ENCODE assay signal across 1 cellular context in the genomic region with DNA sequence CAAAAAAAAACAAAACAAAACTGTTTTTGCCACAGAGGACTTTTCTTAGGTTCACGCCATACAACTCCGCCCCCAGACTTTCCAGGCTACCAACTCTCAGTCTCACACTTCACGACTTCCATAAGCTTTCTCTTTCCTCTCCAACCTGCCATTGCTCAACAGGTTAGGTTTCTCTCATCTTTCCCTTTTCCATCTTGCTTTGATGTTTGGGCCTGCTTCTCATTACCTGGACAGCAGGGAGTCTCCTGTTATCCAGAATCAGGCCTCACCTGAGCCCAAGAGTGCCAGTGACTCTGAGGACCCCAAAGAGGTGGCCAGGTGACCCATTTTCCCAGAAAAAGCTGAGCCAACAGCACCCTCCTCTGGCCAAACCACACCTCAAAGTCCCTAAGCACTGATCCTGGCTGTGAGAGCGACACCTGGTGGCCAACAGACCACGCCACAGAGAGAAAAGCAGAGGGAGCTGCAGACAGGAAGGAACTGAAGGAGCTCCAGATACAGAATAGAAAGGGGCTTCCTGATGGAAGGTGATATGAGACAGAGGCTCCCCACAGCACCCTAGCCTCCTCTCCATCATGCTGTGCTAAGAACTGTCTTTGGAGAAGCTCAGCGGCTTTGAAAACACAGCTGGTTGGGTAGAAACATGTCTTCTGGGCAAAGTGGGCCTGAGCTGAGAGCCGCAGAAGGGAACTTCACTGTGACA.
A peak's percentile ranks its signal among the peaks of the same experiment; 100 is the strongest.
TF ChIP-seq lines count a peak whose summit lies in the region.

No MANE protein-coding gene starts in this region.

TF ChIP-seq in K562, 482 proteins besides CTCF, POLR2A, EP300 and RAD21 (continued from another document and continues in another):
- TF ChIP-seq, protein P1, sequence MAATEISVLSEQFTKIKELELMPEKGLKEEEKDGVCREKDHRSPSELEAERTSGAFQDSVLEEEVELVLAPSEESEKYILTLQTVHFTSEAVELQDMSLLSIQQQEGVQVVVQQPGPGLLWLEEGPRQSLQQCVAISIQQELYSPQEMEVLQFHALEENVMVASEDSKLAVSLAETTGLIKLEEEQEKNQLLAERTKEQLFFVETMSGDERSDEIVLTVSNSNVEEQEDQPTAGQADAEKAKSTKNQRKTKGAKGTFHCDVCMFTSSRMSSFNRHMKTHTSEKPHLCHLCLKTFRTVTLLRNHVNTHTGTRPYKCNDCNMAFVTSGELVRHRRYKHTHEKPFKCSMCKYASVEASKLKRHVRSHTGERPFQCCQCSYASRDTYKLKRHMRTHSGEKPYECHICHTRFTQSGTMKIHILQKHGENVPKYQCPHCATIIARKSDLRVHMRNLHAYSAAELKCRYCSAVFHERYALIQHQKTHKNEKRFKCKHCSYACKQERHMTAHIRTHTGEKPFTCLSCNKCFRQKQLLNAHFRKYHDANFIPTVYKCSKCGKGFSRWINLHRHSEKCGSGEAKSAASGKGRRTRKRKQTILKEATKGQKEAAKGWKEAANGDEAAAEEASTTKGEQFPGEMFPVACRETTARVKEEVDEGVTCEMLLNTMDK (IDR thresholded peaks at IDR 0.05; ENCODE audit: borderline replicate concordance, insufficient read depth, low read depth, low read length, poor library complexity, severe bottlenecking): peak; percentile 55
- TF ChIP-seq MED1 (CRISPR knock-in tag; IDR thresholded peaks at IDR 0.05; ENCODE audit: borderline replicate concordance): no peak
- TF ChIP-seq ZNF316 (IDR thresholded peaks at IDR 0.05): no peak
- no peak for TF ChIP-seq KLF13 (tag; IDR thresholded peaks at IDR 0.05; ENCODE audit: borderline replicate concordance, low read depth)
- TF ChIP-seq PRPF4 (IDR thresholded peaks at IDR 0.05; ENCODE audit: insufficient read depth, low read depth, low read length, poor library complexity, severe bottlenecking): no peak
- no peak for TF ChIP-seq SMARCB1 (IDR thresholded peaks at IDR 0.05; ENCODE audit: insufficient read length, low read depth)
- TF ChIP-seq TFAM (CRISPR knock-in tag; conservative IDR thresholded peaks at IDR 0.05): no peak
- TF ChIP-seq, protein P2, sequence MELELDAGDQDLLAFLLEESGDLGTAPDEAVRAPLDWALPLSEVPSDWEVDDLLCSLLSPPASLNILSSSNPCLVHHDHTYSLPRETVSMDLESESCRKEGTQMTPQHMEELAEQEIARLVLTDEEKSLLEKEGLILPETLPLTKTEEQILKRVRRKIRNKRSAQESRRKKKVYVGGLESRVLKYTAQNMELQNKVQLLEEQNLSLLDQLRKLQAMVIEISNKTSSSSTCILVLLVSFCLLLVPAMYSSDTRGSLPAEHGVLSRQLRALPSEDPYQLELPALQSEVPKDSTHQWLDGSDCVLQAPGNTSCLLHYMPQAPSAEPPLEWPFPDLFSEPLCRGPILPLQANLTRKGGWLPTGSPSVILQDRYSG (tag; conservative IDR thresholded peaks at IDR 0.05; ENCODE audit: low read depth): no peak
- TF ChIP-seq, protein P3, sequence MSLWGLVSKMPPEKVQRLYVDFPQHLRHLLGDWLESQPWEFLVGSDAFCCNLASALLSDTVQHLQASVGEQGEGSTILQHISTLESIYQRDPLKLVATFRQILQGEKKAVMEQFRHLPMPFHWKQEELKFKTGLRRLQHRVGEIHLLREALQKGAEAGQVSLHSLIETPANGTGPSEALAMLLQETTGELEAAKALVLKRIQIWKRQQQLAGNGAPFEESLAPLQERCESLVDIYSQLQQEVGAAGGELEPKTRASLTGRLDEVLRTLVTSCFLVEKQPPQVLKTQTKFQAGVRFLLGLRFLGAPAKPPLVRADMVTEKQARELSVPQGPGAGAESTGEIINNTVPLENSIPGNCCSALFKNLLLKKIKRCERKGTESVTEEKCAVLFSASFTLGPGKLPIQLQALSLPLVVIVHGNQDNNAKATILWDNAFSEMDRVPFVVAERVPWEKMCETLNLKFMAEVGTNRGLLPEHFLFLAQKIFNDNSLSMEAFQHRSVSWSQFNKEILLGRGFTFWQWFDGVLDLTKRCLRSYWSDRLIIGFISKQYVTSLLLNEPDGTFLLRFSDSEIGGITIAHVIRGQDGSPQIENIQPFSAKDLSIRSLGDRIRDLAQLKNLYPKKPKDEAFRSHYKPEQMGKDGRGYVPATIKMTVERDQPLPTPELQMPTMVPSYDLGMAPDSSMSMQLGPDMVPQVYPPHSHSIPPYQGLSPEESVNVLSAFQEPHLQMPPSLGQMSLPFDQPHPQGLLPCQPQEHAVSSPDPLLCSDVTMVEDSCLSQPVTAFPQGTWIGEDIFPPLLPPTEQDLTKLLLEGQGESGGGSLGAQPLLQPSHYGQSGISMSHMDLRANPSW (CRISPR knock-in tag; IDR thresholded peaks at IDR 0.05): no peak
- TF ChIP-seq FOXJ2 (tag; IDR thresholded peaks at IDR 0.05): no peak
- no peak for TF ChIP-seq HMGN3 (IDR thresholded peaks at IDR 0.05; ENCODE audit: borderline replicate concordance, extremely low read depth, insufficient read length, low read depth, low read length)
- TF ChIP-seq, protein P4, sequence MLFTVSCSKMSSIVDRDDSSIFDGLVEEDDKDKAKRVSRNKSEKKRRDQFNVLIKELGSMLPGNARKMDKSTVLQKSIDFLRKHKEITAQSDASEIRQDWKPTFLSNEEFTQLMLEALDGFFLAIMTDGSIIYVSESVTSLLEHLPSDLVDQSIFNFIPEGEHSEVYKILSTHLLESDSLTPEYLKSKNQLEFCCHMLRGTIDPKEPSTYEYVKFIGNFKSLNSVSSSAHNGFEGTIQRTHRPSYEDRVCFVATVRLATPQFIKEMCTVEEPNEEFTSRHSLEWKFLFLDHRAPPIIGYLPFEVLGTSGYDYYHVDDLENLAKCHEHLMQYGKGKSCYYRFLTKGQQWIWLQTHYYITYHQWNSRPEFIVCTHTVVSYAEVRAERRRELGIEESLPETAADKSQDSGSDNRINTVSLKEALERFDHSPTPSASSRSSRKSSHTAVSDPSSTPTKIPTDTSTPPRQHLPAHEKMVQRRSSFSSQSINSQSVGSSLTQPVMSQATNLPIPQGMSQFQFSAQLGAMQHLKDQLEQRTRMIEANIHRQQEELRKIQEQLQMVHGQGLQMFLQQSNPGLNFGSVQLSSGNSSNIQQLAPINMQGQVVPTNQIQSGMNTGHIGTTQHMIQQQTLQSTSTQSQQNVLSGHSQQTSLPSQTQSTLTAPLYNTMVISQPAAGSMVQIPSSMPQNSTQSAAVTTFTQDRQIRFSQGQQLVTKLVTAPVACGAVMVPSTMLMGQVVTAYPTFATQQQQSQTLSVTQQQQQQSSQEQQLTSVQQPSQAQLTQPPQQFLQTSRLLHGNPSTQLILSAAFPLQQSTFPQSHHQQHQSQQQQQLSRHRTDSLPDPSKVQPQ (CRISPR knock-in tag; IDR thresholded peaks at IDR 0.05; ENCODE audit: borderline replicate concordance): no peak
- TF ChIP-seq KLF1 (tag; IDR thresholded peaks at IDR 0.05): no peak
- TF ChIP-seq ZNF232 (CRISPR knock-in tag; IDR thresholded peaks at IDR 0.05): no peak
- no peak for TF ChIP-seq TCF7L2 (IDR thresholded peaks at IDR 0.05; ENCODE audit: low read depth, low read length)
- TF ChIP-seq, protein P5, sequence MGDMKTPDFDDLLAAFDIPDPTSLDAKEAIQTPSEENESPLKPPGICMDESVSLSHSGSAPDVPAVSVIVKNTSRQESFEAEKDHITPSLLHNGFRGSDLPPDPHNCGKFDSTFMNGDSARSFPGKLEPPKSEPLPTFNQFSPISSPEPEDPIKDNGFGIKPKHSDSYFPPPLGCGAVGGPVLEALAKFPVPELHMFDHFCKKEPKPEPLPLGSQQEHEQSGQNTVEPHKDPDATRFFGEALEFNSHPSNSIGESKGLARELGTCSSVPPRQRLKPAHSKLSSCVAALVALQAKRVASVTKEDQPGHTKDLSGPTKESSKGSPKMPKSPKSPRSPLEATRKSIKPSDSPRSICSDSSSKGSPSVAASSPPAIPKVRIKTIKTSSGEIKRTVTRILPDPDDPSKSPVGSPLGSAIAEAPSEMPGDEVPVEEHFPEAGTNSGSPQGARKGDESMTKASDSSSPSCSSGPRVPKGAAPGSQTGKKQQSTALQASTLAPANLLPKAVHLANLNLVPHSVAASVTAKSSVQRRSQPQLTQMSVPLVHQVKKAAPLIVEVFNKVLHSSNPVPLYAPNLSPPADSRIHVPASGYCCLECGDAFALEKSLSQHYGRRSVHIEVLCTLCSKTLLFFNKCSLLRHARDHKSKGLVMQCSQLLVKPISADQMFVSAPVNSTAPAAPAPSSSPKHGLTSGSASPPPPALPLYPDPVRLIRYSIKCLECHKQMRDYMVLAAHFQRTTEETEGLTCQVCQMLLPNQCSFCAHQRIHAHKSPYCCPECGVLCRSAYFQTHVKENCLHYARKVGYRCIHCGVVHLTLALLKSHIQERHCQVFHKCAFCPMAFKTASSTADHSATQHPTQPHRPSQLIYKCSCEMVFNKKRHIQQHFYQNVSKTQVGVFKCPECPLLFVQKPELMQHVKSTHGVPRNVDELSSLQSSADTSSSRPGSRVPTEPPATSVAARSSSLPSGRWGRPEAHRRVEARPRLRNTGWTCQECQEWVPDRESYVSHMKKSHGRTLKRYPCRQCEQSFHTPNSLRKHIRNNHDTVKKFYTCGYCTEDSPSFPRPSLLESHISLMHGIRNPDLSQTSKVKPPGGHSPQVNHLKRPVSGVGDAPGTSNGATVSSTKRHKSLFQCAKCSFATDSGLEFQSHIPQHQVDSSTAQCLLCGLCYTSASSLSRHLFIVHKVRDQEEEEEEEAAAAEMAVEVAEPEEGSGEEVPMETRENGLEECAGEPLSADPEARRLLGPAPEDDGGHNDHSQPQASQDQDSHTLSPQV (IDR thresholded peaks at IDR 0.05): no peak
- TF ChIP-seq JUND (IDR thresholded peaks at IDR 0.05; ENCODE audit: borderline replicate concordance, low read depth, low read length): peak; percentile 40; the same call in 1 of the 2 replicates
- no peak for TF ChIP-seq JUND (tag; IDR thresholded peaks at IDR 0.05; ENCODE audit: borderline replicate concordance, low read depth, low read length)
- TF ChIP-seq ZNF77 (CRISPR knock-in tag; IDR thresholded peaks at IDR 0.05): no peak
- TF ChIP-seq TAF1 (IDR thresholded peaks at IDR 0.05; ENCODE audit: control insufficient read depth, extremely low read depth, insufficient read depth, low read length, severe bottlenecking): no peak
- TF ChIP-seq XRCC5 (IDR thresholded peaks at IDR 0.05; ENCODE audit: low read depth, low read length): peak; percentile 93
- no peak for TF ChIP-seq FOSL1 (tag; conservative IDR thresholded peaks at IDR 0.05)
- TF ChIP-seq, protein P6, sequence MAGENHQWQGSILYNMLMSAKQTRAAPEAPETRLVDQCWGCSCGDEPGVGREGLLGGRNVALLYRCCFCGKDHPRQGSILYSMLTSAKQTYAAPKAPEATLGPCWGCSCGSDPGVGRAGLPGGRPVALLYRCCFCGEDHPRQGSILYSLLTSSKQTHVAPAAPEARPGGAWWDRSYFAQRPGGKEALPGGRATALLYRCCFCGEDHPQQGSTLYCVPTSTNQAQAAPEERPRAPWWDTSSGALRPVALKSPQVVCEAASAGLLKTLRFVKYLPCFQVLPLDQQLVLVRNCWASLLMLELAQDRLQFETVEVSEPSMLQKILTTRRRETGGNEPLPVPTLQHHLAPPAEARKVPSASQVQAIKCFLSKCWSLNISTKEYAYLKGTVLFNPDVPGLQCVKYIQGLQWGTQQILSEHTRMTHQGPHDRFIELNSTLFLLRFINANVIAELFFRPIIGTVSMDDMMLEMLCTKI (IDR thresholded peaks at IDR 0.05; ENCODE audit: partially characterized antibody): no peak
- no peak for TF ChIP-seq ZNF57 (CRISPR knock-in tag; IDR thresholded peaks at IDR 0.05)
- TF ChIP-seq CBX3 (IDR thresholded peaks at IDR 0.05; ENCODE audit: borderline replicate concordance in 1 of 2, low read length in 2 of 2): 0 out of 3 replicates have a peak, but pooled peaks of 1 of the 2 experiments have one; percentile 13
- no peak for TF ChIP-seq DMBX1 (CRISPR knock-in tag; IDR thresholded peaks at IDR 0.05; ENCODE audit: borderline replicate concordance)
- no peak for TF ChIP-seq SAFB (IDR thresholded peaks at IDR 0.05; ENCODE audit: borderline replicate concordance, low read depth, low read length)
- no peak for TF ChIP-seq LARP7 (IDR thresholded peaks at IDR 0.05)
- TF ChIP-seq FOXJ3 (CRISPR knock-in tag; IDR thresholded peaks at IDR 0.05): no peak
- TF ChIP-seq, protein P7, sequence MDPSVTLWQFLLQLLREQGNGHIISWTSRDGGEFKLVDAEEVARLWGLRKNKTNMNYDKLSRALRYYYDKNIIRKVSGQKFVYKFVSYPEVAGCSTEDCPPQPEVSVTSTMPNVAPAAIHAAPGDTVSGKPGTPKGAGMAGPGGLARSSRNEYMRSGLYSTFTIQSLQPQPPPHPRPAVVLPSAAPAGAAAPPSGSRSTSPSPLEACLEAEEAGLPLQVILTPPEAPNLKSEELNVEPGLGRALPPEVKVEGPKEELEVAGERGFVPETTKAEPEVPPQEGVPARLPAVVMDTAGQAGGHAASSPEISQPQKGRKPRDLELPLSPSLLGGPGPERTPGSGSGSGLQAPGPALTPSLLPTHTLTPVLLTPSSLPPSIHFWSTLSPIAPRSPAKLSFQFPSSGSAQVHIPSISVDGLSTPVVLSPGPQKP (CRISPR knock-in tag; IDR thresholded peaks at IDR 0.05): no peak
- TF ChIP-seq DDX20 (tag; IDR thresholded peaks at IDR 0.05; ENCODE audit: low read depth): no peak
- TF ChIP-seq ZBTB8A (IDR thresholded peaks at IDR 0.05; ENCODE audit: partially characterized antibody): no peak
- no peak for TF ChIP-seq XRCC4 (IDR thresholded peaks at IDR 0.05; ENCODE audit: extremely low read depth, insufficient read depth, insufficient read length)
- TF ChIP-seq RUNX1 (IDR thresholded peaks at IDR 0.05; ENCODE audit: low read depth): no peak
- TF ChIP-seq, protein P8, sequence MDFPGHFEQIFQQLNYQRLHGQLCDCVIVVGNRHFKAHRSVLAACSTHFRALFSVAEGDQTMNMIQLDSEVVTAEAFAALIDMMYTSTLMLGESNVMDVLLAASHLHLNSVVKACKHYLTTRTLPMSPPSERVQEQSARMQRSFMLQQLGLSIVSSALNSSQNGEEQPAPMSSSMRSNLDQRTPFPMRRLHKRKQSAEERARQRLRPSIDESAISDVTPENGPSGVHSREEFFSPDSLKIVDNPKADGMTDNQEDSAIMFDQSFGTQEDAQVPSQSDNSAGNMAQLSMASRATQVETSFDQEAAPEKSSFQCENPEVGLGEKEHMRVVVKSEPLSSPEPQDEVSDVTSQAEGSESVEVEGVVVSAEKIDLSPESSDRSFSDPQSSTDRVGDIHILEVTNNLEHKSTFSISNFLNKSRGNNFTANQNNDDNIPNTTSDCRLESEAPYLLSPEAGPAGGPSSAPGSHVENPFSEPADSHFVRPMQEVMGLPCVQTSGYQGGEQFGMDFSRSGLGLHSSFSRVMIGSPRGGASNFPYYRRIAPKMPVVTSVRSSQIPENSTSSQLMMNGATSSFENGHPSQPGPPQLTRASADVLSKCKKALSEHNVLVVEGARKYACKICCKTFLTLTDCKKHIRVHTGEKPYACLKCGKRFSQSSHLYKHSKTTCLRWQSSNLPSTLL (IDR thresholded peaks at IDR 0.05): no peak
- TF ChIP-seq SIRT6 (IDR thresholded peaks at IDR 0.05; ENCODE audit: low read depth, low read length): no peak
- TF ChIP-seq RB1 (IDR thresholded peaks at IDR 0.05; ENCODE audit: low read depth): no peak
- TF ChIP-seq C11orf30 (IDR thresholded peaks at IDR 0.05; ENCODE audit: low read depth): no peak
- no peak for TF ChIP-seq CREB1 (IDR thresholded peaks at IDR 0.05)
- TF ChIP-seq CREB1 (CRISPR knock-in tag; IDR thresholded peaks at IDR 0.05): 0 out of 2 replicates have a peak, but pooled peaks have one; percentile 20
- no peak for TF ChIP-seq HMG20B (CRISPR knock-in tag; IDR thresholded peaks at IDR 0.05)
- TF ChIP-seq RBM39 (optimal IDR thresholded peaks at IDR 0.05; ENCODE audit: low read depth, low read length): no peak
